ENCODE assay signal across 10 cellular contexts in genomic region chr3:188270423-188270972, GRCh38.
DNase-seq lines count a peak whose midpoint lies in the region; ATAC-seq lines count a peak whose summit lies in the region.
"Had no signal": no experiment of that assay in that cellular context is flagged by ENCODE, and none has a peak within 500 bp of the region (broad histone marks: within the 10 kb centered on the region; RNA-seq: fewer than 3 reads in every experiment).

No MANE protein-coding gene starts in this region.

- no peaks in the 10 kb centered on the region for H3K27me3 ChIP-seq in HUES64 (ENCODE audit: insufficient read depth, low read length)
- H3K27me3 ChIP-seq in thymus (ENCODE audit: control insufficient read depth, insufficient read depth), result no peaks in the 10 kb centered on the region
- H3K27me3 ChIP-seq in SJCRH30, result no peaks in the 10 kb centered on the region

- H3K27ac ChIP-seq in HUES64 (ENCODE audit: low read depth, low read length) (peak overlapping the region; percentile 82), thymus (ENCODE audit: low read depth) (peak overlapping the region; percentile 31), SJCRH30 (no peak overlapping the region)
- H3K27ac ChIP-seq: HL-60 had no signal

- H3K9ac ChIP-seq in HUES64 (ENCODE audit: low read depth, low read length), result peak overlapping the region; percentile 40; the same call in 1 of the 2 replicates

- H3K36me3 ChIP-seq in HUES64 (ENCODE audit: insufficient read depth, low read length) (no peaks in the 10 kb centered on the region), thymus (ENCODE audit: control insufficient read depth, insufficient read depth) (no peaks in the 10 kb centered on the region), SJCRH30 (no peaks in the 10 kb centered on the region)

- WGBS in HUES64, result 91% methylated on average over 3 of the region's 3 CpGs
- WGBS in thymus, result 84% methylated on average over 3 of the region's 3 CpGs

- DNase-seq in brain pericyte (ENCODE audit: low read depth, low spot score) (peak; percentile 73), left lobe of liver (ENCODE audit: low spot score) (no peak), ureter (ENCODE audit: low spot score) (no peak), SJCRH30 (no peak)
- no peak for DNase-seq in central memory CD4-positive, alpha-beta T cell
- DNase-seq: activated naive CD8-positive, alpha-beta T cell treated with anti-CD3 and anti-CD28 coated beads, Interleukin-2, amount 10 ng/mL, durations not matched to agents 7 days and 5 days had no signal

- H3K9me3 ChIP-seq in HUES64 (ENCODE audit: insufficient read depth, low read depth, low read length) (no peaks in the 10 kb centered on the region), thymus (ENCODE audit: control insufficient read depth) (no peaks in the 10 kb centered on the region), SJCRH30 (replicated peaks) (no peaks in the 10 kb centered on the region)

- peak; percentile 51 for ATAC-seq in left lobe of liver
- ATAC-seq in HG02678 (IDR thresholded peaks at IDR 0.05; ENCODE audit: unreplicated experiment), result no peak

- H3K4me3 ChIP-seq in HUES64 (ENCODE audit: low read length) (no peak overlapping the region), thymus (ENCODE audit: low read length) (no peak overlapping the region), SJCRH30 (no peak overlapping the region)

- H3K4me1 ChIP-seq in HUES64 (ENCODE audit: insufficient read depth, low read length) (peaks cover 65% of the 10 kb centered on the region), thymus (ENCODE audit: control insufficient read depth, insufficient read depth, low read length) (peaks cover 10% of the 10 kb centered on the region), SJCRH30 (no peaks in the 10 kb centered on the region)
